In genomic region chr11:126669416-126669815, GRCh38 we compare ENCODE assay signal across 25 cellular contexts.
DNase-seq lines count a peak whose midpoint lies in the region; ATAC-seq and TF ChIP-seq lines count a peak whose summit lies in the region.
"Had no signal": no experiment of that assay in that cellular context is flagged by ENCODE, and none has a peak within 500 bp of the region (broad histone marks: within the 10 kb centered on the region; RNA-seq: fewer than 3 reads in every experiment).

No MANE protein-coding gene starts in this region.

- TF ChIP-seq POLR2A in NB4 (IDR thresholded peaks at IDR 0.05; ENCODE audit: extremely low read depth, insufficient read length): no peak

- no peaks in the 10 kb centered on the region for H3K9me2 ChIP-seq in MM.1S (replicated peaks; ENCODE audit: insufficient read depth, low read length)

- H3K36me3 Mint-ChIP-seq in stimulated activated naive B cell treated with anti-CD40 and anti-IgM and Interleukin-4, amounts not matched to agents 10 μg/mL and 1 μg/mL and 100 μg/mL, for 72 hours: no peaks in the 10 kb centered on the region

- peaks cover 0 to 1% of the 10 kb centered on the region in 2 donors for H3K9me3 Mint-ChIP-seq in stimulated activated naive B cell treated with anti-CD40 and anti-IgM and Interleukin-4, amounts not matched to agents 10 μg/mL and 1 μg/mL and 100 μg/mL, for 72 hours
- H3K9me3 Mint-ChIP-seq: activated T-cell treated with anti-CD3 and anti-CD28 coated beads, Interleukin-2, amount 50 U/mL, for 24 hours; effector memory CD8-positive, alpha-beta T cell; GM23338 had no signal

- H4K20me1 ChIP-seq in MM.1S (ENCODE audit: insufficient read depth, low read length): no peaks in the 10 kb centered on the region

- H3K27ac ChIP-seq in AG04450 (ENCODE audit: low read depth, low read length) (no peak overlapping the region), MM.1S (ENCODE audit: low read length) (no peak overlapping the region)
- H3K27ac ChIP-seq: adrenal gland, breast epithelium, C4-2B had no signal

- H3K4me1 ChIP-seq in MM.1S (ENCODE audit: low read length): no peaks in the 10 kb centered on the region
- H3K4me1 ChIP-seq: adrenal gland, breast epithelium had no signal

- CTCF ChIA-PET in AG04450 (lab: Charles Lee): interaction anchor here (1.2 kb wide), 1 partner anchor 47 kb away, joined by 4 read pairs; no protein-coding TSS in a partner anchor

- H2AFZ ChIP-seq in MM.1S (ENCODE audit: low read length): no peak overlapping the region
- H2AFZ ChIP-seq: GM23338 had no signal

- H3K9me3 ChIP-seq in AG04450 (ENCODE audit: control insufficient read depth, insufficient read depth, low read length) (no peaks in the 10 kb centered on the region), MM.1S (replicated peaks; ENCODE audit: insufficient read depth, low read length) (no peaks in the 10 kb centered on the region)
- H3K9me3 ChIP-seq: adrenal gland, breast epithelium had no signal

- TF ChIP-seq CTCF in AG04450 (IDR thresholded peaks at IDR 0.05; ENCODE audit: low read depth, low read length) (no peak), NB4 (IDR thresholded peaks at IDR 0.05; ENCODE audit: low read depth, low read length) (no peak), MM.1S (IDR thresholded peaks at IDR 0.05; ENCODE audit: low read length) (no peak)

- DNase-seq in AG04450 (ENCODE audit: low read depth, low spot score): peak; percentile 21
- peak; percentile 81 for DNase-seq in GM03348 (ENCODE audit: low spot score)
- DNase-seq in NB4 (ENCODE audit: low read depth): peak; percentile 40
- DNase-seq in glomerular visceral epithelial cell (ENCODE audit: extremely low spot score): peak; percentile 27
- no peak for DNase-seq in ecto neural progenitor cell (ENCODE audit: low spot score)
- DNase-seq in MM.1S: no peak
- no peak for DNase-seq in COLO829 (ENCODE audit: low spot score)
- no peak for DNase-seq in stimulated activated naive B cell treated with anti-CD40 and anti-IgM and Interleukin-4, amounts not matched to agents 10 μg/mL and 1 μg/mL and 100 μg/mL, for 72 hours
- DNase-seq: activated CD4-positive, alpha-beta T cell treated with anti-CD3 and anti-CD28 coated beads for 4 hours; activated T-cell treated with anti-CD3 and anti-CD28 coated beads, Interleukin-2, amount 50 U/mL, for 24 hours; adrenal gland; effector memory CD8-positive, alpha-beta T cell; mammary epithelial cell; NCI-H1092 treated with DMSO at 0.1 percent for 48 hours; NCI-H1930; NCI-H82; RPMI8226; substantia nigra; T-helper 2 cell had no signal

- ATAC-seq in stimulated activated naive B cell treated with anti-CD40 and anti-IgM and Interleukin-4, amounts not matched to agents 10 μg/mL and 1 μg/mL and 100 μg/mL, for 72 hours (replicated peaks): no peak
- ATAC-seq: effector memory CD8-positive, alpha-beta T cell; esophagus mucosa; GM23338; K562 had no signal

- peaks cover 8 to 11% of the 10 kb centered on the region in 2 donors for H3K27me3 Mint-ChIP-seq in stimulated activated naive B cell treated with anti-CD40 and anti-IgM and Interleukin-4, amounts not matched to agents 10 μg/mL and 1 μg/mL and 100 μg/mL, for 72 hours

- H3K4me3 Mint-ChIP-seq in stimulated activated naive B cell treated with anti-CD40 and anti-IgM and Interleukin-4, amounts not matched to agents 10 μg/mL and 1 μg/mL and 100 μg/mL, for 72 hours: no peak overlapping the region
- H3K4me3 Mint-ChIP-seq: activated T-cell treated with anti-CD3 and anti-CD28 coated beads, Interleukin-2, amount 50 U/mL, for 24 hours; effector memory CD8-positive, alpha-beta T cell; GM23338 had no signal

- no peaks in the 10 kb centered on the region for H3K36me3 ChIP-seq in MM.1S (replicated peaks; ENCODE audit: insufficient read depth, low read length)
- H3K36me3 ChIP-seq: adrenal gland, breast epithelium had no signal

- no peak overlapping the region for H3K9ac ChIP-seq in MM.1S (ENCODE audit: low read length)

- POLR2A ChIA-PET in AG04450 (lab: Yijun Ruan, JAX): no interaction called here

- no peak overlapping the region for H3K4me2 ChIP-seq in MM.1S (ENCODE audit: low read depth, low read length)
- H3K4me2 ChIP-seq: GM23338 had no signal

- H3K4me3 ChIP-seq in AG04450 (ENCODE audit: low read depth, low read length) (no peak overlapping the region), NB4 (ENCODE audit: low read depth, low read length) (no peak overlapping the region), MM.1S (ENCODE audit: low read length) (no peak overlapping the region)
- H3K4me3 ChIP-seq: adrenal gland, breast epithelium, GM23338, K562 had no signal

- no peaks in the 10 kb centered on the region for H3K79me2 ChIP-seq in MM.1S (ENCODE audit: low read length)

- H3K4me1 Mint-ChIP-seq in stimulated activated naive B cell treated with anti-CD40 and anti-IgM and Interleukin-4, amounts not matched to agents 10 μg/mL and 1 μg/mL and 100 μg/mL, for 72 hours: no peaks in the 10 kb centered on the region

- H3K27ac Mint-ChIP-seq in stimulated activated naive B cell treated with anti-CD40 and anti-IgM and Interleukin-4, amounts not matched to agents 10 μg/mL and 1 μg/mL and 100 μg/mL, for 72 hours: no peak overlapping the region
- H3K27ac Mint-ChIP-seq: activated T-cell treated with anti-CD3 and anti-CD28 coated beads, Interleukin-2, amount 50 U/mL, for 24 hours; effector memory CD8-positive, alpha-beta T cell; GM23338; progenitor cell of endocrine pancreas had no signal

- H3F3A ChIP-seq in MM.1S (ENCODE audit: insufficient read depth, low read length): no peaks in the 10 kb centered on the region

- H3K27me3 ChIP-seq in AG04450 (ENCODE audit: control insufficient read depth, insufficient read depth, low read length) (no peaks in the 10 kb centered on the region), MM.1S (replicated peaks; ENCODE audit: insufficient read depth, low read length) (no peaks in the 10 kb centered on the region)
- H3K27me3 ChIP-seq: adrenal gland, breast epithelium had no signal

Comparison
In these comparisons a context has a peak if more than half of its experiments do, and no peak if none do; other contexts are left out.
1. DNase-seq: peak in AG04450 (single experiment), GM03348 (single experiment), NB4 (single experiment) and glomerular visceral epithelial cell (single experiment); none in ecto neural progenitor cell (single experiment), MM.1S (single experiment), COLO829 (single experiment) and stimulated activated naive B cell treated with anti-CD40 and anti-IgM and Interleukin-4, amounts not matched to agents 10 μg/mL and 1 μg/mL and 100 μg/mL, for 72 hours (single experiment).